In genomic region chr5:59188415-59189225, GRCh38 we compare ENCODE assay signal across 1 cellular context.
TF ChIP-seq lines count a peak whose summit lies in the region.

No MANE protein-coding gene starts in this region.

TF ChIP-seq in GM12878, 131 proteins besides CTCF, POLR2A, EP300 and RAD21 (continued from another document):
- TF ChIP-seq SKIL (IDR thresholded peaks at IDR 0.05; ENCODE audit: low read depth, poor library complexity, severe bottlenecking) (no peak), USF2 (IDR thresholded peaks at IDR 0.05; ENCODE audit: borderline replicate concordance, low read depth, low read length) (no peak), YBX1 (IDR thresholded peaks at IDR 0.05) (no peak), YY1 (IDR thresholded peaks at IDR 0.05; ENCODE audit: low read depth, low read length) (no peak), MEF2A (IDR thresholded peaks at IDR 0.05; ENCODE audit: insufficient read depth, low read depth, low read length) (no peak), ZNF274 (IDR thresholded peaks at IDR 0.05; ENCODE audit: insufficient read depth, insufficient read length) (no peak), RAD51 (IDR thresholded peaks at IDR 0.05) (no peak), CBX3 (IDR thresholded peaks at IDR 0.05; ENCODE audit: borderline replicate concordance, low read depth) (no peak), BCL3 (IDR thresholded peaks at IDR 0.05; ENCODE audit: borderline replicate concordance, insufficient read depth, low read depth, low read length, poor library complexity, severe bottlenecking) (no peak), E2F8 (IDR thresholded peaks at IDR 0.05; ENCODE audit: low read depth, partially characterized antibody) (no peak), RCOR1 (conservative IDR thresholded peaks at IDR 0.05; ENCODE audit: low read depth, low read length) (no peak), ZNF592 (IDR thresholded peaks at IDR 0.05) (no peak), PBX3 (IDR thresholded peaks at IDR 0.05; ENCODE audit: insufficient replicate concordance, low read depth, low read length) (no peak)
